32 cellular contexts compared by ENCODE assay signal in the genomic region with DNA sequence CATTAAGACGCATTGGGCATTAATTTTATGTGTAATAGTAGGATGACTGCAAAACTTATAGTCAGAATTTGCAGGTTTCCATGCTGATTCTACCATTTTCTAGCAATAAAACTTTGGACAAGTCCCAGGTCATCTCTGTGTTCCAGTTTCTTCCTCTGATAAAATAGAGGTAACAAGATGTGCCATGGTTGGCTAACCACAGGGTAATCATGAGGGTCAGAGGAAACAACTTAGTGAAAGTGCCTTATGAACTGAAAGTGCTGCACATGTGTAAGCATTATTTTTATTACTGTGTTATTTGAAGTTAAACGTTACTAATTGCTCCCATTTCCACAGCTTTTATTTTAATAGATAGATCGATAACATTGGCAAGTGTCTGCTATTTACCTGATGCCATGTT. TPM values are rescaled to one million over a fixed set of nuclear protein-coding genes. Genes with fewer than 3 reads are reported as not detected.
A peak's percentile ranks its signal among the peaks of the same experiment; 100 is the strongest.
DNase-seq lines count a peak whose midpoint lies in the region; ATAC-seq and TF ChIP-seq lines count a peak whose summit lies in the region.
"Had no signal": no experiment of that assay in that cellular context is flagged by ENCODE, and none has a peak within 500 bp of the region (broad histone marks: within the 10 kb centered on the region; RNA-seq: fewer than 3 reads in every experiment).

No MANE protein-coding gene starts in this region.

- H3K27ac ChIP-seq in BLaER1 (no peak overlapping the region), colonic mucosa (no peak overlapping the region)
- H3K27ac ChIP-seq: A549, epithelial cell of prostate, left ventricle myocardium inferior, SJSA1, stomach, transverse colon had no signal

- H3K4me2 ChIP-seq in BLaER1, result peak overlapping the region; percentile 81
- H3K4me2 ChIP-seq: A549 had no signal

- intact Hi-C loops in colonic mucosa (cut with DNase I), result no loop called here

- no peak overlapping the region for H3K4me3 ChIP-seq in BLaER1
- H3K4me3 ChIP-seq in colonic mucosa, result no peak overlapping the region
- H3K4me3 ChIP-seq: A549, left ventricle myocardium inferior, SJSA1, stomach, transverse colon had no signal

- DNase-seq in 8988T (no peak), anterior cingulate cortex (lab: John Stamatoyannopoulos, UW) (no peak), colonic mucosa (no peak), DMS 273 treated with DMSO at 0.1 percent for 48 hours (lab: John Stamatoyannopoulos, UW) (no peak)
- DNase-seq: activated B cell treated with CpG ODN at 0.5 μM for 24 hours; activated CD4-positive, alpha-beta T cell treated with anti-CD3 and anti-CD28 coated beads, Interleukin-2, amount 50 U/mL, for 4 hours; activated CD8-positive, alpha-beta memory T cell treated with anti-CD3 and anti-CD28 coated beads, Interleukin-2, amount 50 U/mL, for 4 hours; amygdala; CD8-positive, alpha-beta memory T cell; effector CD8-positive, alpha-beta T cell; H7; islet precursor cell; left ventricle myocardium inferior; naive thymus-derived CD8-positive, alpha-beta T cell; NCI-H1105; NCI-H1930; NCI-H69; RPMI8226; stomach; transverse colon had no signal

- H3K9ac ChIP-seq in BLaER1 (no peak overlapping the region), colonic mucosa (ENCODE audit: low read depth in 2 of 2, low read length in 2 of 2) (no peak overlapping the region)

- no peaks in the 10 kb centered on the region for H4K20me1 ChIP-seq in BLaER1

- H3K9me3 ChIP-seq in BLaER1 (no peaks in the 10 kb centered on the region), colonic mucosa (no peaks in the 10 kb centered on the region)
- H3K9me3 ChIP-seq: A549, left ventricle myocardium inferior, SJSA1, stomach, transverse colon had no signal

- peak; percentile 48 for ATAC-seq in GM18867 (IDR thresholded peaks at IDR 0.05; ENCODE audit: unreplicated experiment)
- ATAC-seq in HG02610 (IDR thresholded peaks at IDR 0.05; ENCODE audit: unreplicated experiment), result peak; percentile 61
- peak; percentile 71 for ATAC-seq in HG03571 (IDR thresholded peaks at IDR 0.05; ENCODE audit: unreplicated experiment)
- ATAC-seq: A549; activated T-helper 17 cell treated with anti-CD3 and anti-CD28 coated beads, Interleukin-2, amount 50 U/mL, for 72 hours; naive thymus-derived CD8-positive, alpha-beta T cell had no signal

- TF ChIP-seq CTCF in colonic mucosa (IDR thresholded peaks at IDR 0.05), result no peak

- H3K36me3 ChIP-seq in BLaER1 (no peaks in the 10 kb centered on the region), colonic mucosa (no peaks in the 10 kb centered on the region)
- H3K36me3 ChIP-seq: left ventricle myocardium inferior, SJSA1, stomach, transverse colon had no signal

- no peaks in the 10 kb centered on the region for H3K27me3 ChIP-seq in BLaER1
- no peaks in the 10 kb centered on the region for H3K27me3 ChIP-seq in colonic mucosa
- H3K27me3 ChIP-seq: SJSA1, stomach, transverse colon had no signal

- H3K4me1 ChIP-seq in BLaER1 (peaks cover 84% of the 10 kb centered on the region), colonic mucosa (no peaks in the 10 kb centered on the region)
- H3K4me1 ChIP-seq: stomach had no signal

RNA-seq across cellular contexts. Expression of a gene that starts 21.1 kb away (rescaled TPM):
- total RNA-seq in colonic mucosa, result under 1 TPM in 1 of 2 donors, not detected in 1; 0.21 TPM
- total RNA-seq: activated B cell treated with CpG ODN at 0.5 μM for 24 hours; CD8-positive, alpha-beta memory T cell; H7; left ventricle myocardium inferior; LHCN-M2; mesothelial cell of epicardium; naive thymus-derived CD8-positive, alpha-beta T cell; omental fat pad; SJSA1; skeletal muscle tissue; transverse colon had no signal

RNA-seq across cellular contexts. Expression of a gene that starts 56.4 kb away (rescaled TPM):
- total RNA-seq in colonic mucosa, result 10 to 100 TPM; 40.1 to 44.7 TPM
